20 cellular contexts compared by ENCODE assay signal in genomic region chr18:55651236-55651635, GRCh38.
"Had no signal": no experiment of that assay in that cellular context is flagged by ENCODE, and none has a peak within 500 bp of the region (broad histone marks: within the 10 kb centered on the region; RNA-seq: fewer than 3 reads in every experiment).

No MANE protein-coding gene starts in this region.

- H3K27ac ChIP-seq: gastrocnemius medialis, left lung, prostate gland, right atrium auricular region, tibial nerve, vagina, WERI-Rb-1 had no signal

- H3K36me3 ChIP-seq: gastrocnemius medialis, left lung, prostate gland, right atrium auricular region, tibial nerve, vagina, WERI-Rb-1 had no signal

- H3K9me3 ChIP-seq: gastrocnemius medialis, prostate gland, right atrium auricular region, tibial nerve, vagina had no signal

- H3K4me3 ChIP-seq: gastrocnemius medialis, left lung, prostate gland, right atrium auricular region, tibial nerve, vagina had no signal

- DNase-seq: activated CD4-positive, alpha-beta T cell treated with anti-CD3 and anti-CD28 coated beads for 1 hour; activated CD4-positive, alpha-beta T cell treated with anti-CD3 and anti-CD28 coated beads, Interleukin-2, amount 50 U/mL, for 4 hours; activated effector memory CD4-positive, alpha-beta T cell treated with anti-CD3 and anti-CD28 coated beads, Interleukin-2, amount 50 U/mL, for 16 hours; activated naive CD4-positive, alpha-beta T cell treated with anti-CD3 and anti-CD28 coated beads, Interleukin-2, amount 50 U/mL, for 16 hours; activated T-cell treated with anti-CD3 and anti-CD28 coated beads, Interleukin-2, amount 50 U/mL, for 72 hours; dermis blood vessel endothelial cell; effector memory CD8-positive, alpha-beta T cell; gastrocnemius medialis; head of caudate nucleus; left lung; naive B cell; stimulated activated CD4-positive, alpha-beta T cell treated with anti-CD3 and anti-CD28 coated beads, Interleukin-2, amount 100 ng/mL, for 24 hours; stimulated activated naive CD4-positive, alpha-beta T cell treated with Interleukin-2 at 50 U/mL for 16 hours; substantia nigra; T-helper 17 cell; WERI-Rb-1 had no signal

- H3K4me1 ChIP-seq: gastrocnemius medialis, left lung, prostate gland, right atrium auricular region, tibial nerve, vagina had no signal

- ATAC-seq: activated T-cell treated with anti-CD3 and anti-CD28 coated beads, Interleukin-2, amount 50 U/mL, for 72 hours; effector memory CD8-positive, alpha-beta T cell; gastrocnemius medialis; left lung; T-helper 17 cell had no signal

- H3K27me3 ChIP-seq: gastrocnemius medialis, left lung, right atrium auricular region, tibial nerve, vagina had no signal
